ENCODE assay signal across 1 cellular context in the genomic region with DNA sequence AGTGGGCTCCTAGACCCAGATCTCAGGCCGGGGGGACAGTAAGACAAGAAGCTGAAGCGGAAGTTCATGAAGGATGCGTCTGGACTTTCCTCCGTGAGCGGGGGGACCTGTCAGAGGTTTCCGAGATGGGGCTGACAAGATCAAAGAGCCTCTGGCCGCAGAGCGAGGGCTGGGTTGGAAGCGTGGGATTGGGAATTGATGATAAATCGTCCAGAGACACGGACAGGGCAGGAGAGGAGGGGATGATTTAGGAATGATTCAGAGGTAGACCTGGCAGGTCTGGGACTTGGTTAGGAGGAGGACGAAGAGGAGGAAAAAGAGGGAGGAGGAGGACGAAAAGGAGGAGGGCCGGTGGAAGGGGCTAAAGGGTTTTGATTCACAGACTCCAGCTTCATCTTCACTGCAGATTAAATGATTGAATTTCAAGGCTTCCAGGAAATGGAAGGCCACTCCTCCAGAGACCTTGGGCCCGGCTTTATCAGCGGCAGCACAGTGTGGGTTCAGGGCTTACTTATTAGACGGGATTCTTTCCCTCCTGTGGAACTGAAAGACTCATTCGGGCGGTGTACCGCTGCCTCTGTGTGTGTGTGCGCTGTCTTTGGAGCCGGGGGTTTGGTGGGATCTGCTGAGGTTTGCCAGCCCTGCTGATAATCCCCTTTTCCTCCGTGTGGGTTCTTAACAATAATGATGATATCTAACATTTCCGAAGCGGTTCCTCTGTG.
TF ChIP-seq lines count a peak whose summit lies in the region.

No MANE protein-coding gene starts in this region.

TF ChIP-seq in GM23338, 12 proteins besides CTCF, POLR2A, EP300 and RAD21 (continued from another document):
- TF ChIP-seq ZNF331 (CRISPR knock-in tag; IDR thresholded peaks at IDR 0.05; ENCODE audit: low read depth) (no peak), STAT1 (IDR thresholded peaks at IDR 0.05; ENCODE audit: unreplicated experiment) (no peak), EZH2 (IDR thresholded peaks at IDR 0.05; ENCODE audit: low read depth, unreplicated experiment) (no peak), EZH2phosphoT487 (IDR thresholded peaks at IDR 0.05; ENCODE audit: unreplicated experiment) (no peak), ETS1 (IDR thresholded peaks at IDR 0.05) (no peak), NANOG (IDR thresholded peaks at IDR 0.05; ENCODE audit: borderline replicate concordance) (no peak), ZNF462 (CRISPR knock-in tag; IDR thresholded peaks at IDR 0.05) (no peak), ZNF114 (CRISPR knock-in tag; IDR thresholded peaks at IDR 0.05) (no peak), JUNB (IDR thresholded peaks at IDR 0.05; ENCODE audit: unreplicated experiment) (no peak), CREB1 (CRISPR knock-in tag; IDR thresholded peaks at IDR 0.05; ENCODE audit: low read depth) (no peak)
- TF ChIP-seq, protein P1, sequence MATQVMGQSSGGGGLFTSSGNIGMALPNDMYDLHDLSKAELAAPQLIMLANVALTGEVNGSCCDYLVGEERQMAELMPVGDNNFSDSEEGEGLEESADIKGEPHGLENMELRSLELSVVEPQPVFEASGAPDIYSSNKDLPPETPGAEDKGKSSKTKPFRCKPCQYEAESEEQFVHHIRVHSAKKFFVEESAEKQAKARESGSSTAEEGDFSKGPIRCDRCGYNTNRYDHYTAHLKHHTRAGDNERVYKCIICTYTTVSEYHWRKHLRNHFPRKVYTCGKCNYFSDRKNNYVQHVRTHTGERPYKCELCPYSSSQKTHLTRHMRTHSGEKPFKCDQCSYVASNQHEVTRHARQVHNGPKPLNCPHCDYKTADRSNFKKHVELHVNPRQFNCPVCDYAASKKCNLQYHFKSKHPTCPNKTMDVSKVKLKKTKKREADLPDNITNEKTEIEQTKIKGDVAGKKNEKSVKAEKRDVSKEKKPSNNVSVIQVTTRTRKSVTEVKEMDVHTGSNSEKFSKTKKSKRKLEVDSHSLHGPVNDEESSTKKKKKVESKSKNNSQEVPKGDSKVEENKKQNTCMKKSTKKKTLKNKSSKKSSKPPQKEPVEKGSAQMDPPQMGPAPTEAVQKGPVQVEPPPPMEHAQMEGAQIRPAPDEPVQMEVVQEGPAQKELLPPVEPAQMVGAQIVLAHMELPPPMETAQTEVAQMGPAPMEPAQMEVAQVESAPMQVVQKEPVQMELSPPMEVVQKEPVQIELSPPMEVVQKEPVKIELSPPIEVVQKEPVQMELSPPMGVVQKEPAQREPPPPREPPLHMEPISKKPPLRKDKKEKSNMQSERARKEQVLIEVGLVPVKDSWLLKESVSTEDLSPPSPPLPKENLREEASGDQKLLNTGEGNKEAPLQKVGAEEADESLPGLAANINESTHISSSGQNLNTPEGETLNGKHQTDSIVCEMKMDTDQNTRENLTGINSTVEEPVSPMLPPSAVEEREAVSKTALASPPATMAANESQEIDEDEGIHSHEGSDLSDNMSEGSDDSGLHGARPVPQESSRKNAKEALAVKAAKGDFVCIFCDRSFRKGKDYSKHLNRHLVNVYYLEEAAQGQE (IDR thresholded peaks at IDR 0.05; ENCODE audit: unreplicated experiment), result no peak
